8 cellular contexts compared by ENCODE assay signal in the genomic region with DNA sequence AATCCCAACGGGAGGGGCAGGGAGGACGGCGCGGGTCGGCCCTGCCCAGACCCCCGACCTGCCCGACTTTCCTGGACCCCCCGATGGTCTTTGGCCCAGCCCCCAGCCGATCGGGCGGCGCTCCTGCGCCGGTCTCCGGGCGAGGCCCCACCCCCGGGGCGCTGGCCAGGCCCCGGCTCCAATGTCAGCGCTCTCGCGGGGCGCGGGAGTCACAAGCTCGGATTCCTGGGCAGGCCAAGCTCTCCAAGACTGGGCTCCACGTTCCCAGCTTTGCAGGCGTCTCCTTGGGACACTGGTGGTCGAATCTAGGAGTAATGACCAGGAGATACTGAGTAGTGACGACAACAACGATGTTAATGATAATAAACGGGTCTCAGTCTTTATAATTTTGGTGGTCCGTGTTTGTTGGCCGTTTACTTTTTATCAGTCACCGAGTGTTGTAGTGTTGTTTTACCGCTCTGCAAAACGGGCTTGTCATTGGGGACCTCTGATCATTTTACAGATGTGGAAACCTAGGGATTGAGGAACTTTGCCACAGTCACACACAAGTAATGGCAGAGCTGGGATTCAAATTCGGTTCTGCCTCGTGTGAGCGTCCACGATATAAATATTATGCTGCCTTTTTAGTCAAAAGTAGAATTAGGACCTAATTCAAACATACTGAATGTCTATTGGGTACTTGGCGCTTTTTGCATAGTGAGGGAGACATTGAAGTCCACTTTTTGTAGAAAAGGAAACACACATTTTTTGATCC. TPM values are rescaled to one million over a fixed set of nuclear protein-coding genes. Genes with fewer than 3 reads are reported as not detected.
DNase-seq lines count a peak whose midpoint lies in the region; ATAC-seq and TF ChIP-seq lines count a peak whose summit lies in the region.

No MANE protein-coding gene starts in this region.

- H3K79me2 ChIP-seq in ACC112 (ENCODE audit: control insufficient read depth, insufficient read depth, low read length, unreplicated experiment) = peaks cover 43% of the 10 kb centered on the region

- no peak overlapping the region for H2AFZ ChIP-seq in ACC112 (ENCODE audit: low read length, unreplicated experiment)

- H3K36me3 ChIP-seq in ACC112 (ENCODE audit: insufficient read depth, low read length) = peaks cover 10% of the 10 kb centered on the region; the same call in 1 of the 2 replicates
- H3K36me3 ChIP-seq in muscle layer of duodenum (ENCODE audit: control insufficient read depth in 1 of 2, insufficient read depth in 2 of 2, low read length in 2 of 2) = peaks cover 39 to 67% of the 10 kb centered on the region in 2 donors
- H3K36me3 ChIP-seq in testis (ENCODE audit: low read depth, missing control alignments) = no peaks in the 10 kb centered on the region

- H3K27ac ChIP-seq in ACC112 (ENCODE audit: low read depth, low read length) (peak overlapping the region; percentile 96), muscle layer of duodenum (ENCODE audit: low read length) (peak overlapping the region; percentile 87), testis (peak overlapping the region; percentile 94 to 95)

- ATAC-seq in GM18498 (IDR thresholded peaks at IDR 0.05; ENCODE audit: unreplicated experiment) (peak; percentile 29), HG02973 (IDR thresholded peaks at IDR 0.05; ENCODE audit: unreplicated experiment) (peak; percentile 30)

- DNase-seq in NCI-H446 (lab: John Stamatoyannopoulos, UW) (peak; percentile 74 to 84), epithelial cell of proximal tubule (ENCODE audit: low read depth) (no peak), testis (peak; percentile 68)
- DNase-seq in activated CD8-positive, alpha-beta memory T cell treated with anti-CD3 and anti-CD28 coated beads, Interleukin-2, amount 50 U/mL, for 4 hours = peak; percentile 53

- H3K27me3 ChIP-seq in ACC112 (ENCODE audit: insufficient read depth, low read length) (no peaks in the 10 kb centered on the region), muscle layer of duodenum (ENCODE audit: low read depth, low read length) (no peaks in the 10 kb centered on the region), testis (no peaks in the 10 kb centered on the region)

- H3K9me3 ChIP-seq in muscle layer of duodenum (ENCODE audit: control insufficient read depth in 1 of 2, low read length in 2 of 2) = no peaks in the 10 kb centered on the region
- no peaks in the 10 kb centered on the region for H3K9me3 ChIP-seq in testis

- no peak for TF ChIP-seq CTCF in epithelial cell of proximal tubule (conservative IDR thresholded peaks at IDR 0.05; ENCODE audit: low read depth, low read length)
- no peak for TF ChIP-seq CTCF in testis (IDR thresholded peaks at IDR 0.05)

- intact Hi-C loops in testis (cut with DNase I; ENCODE audit: low total_unique reads) = no loop called here

- TF ChIP-seq POLR2A in testis (IDR thresholded peaks at IDR 0.05) = no peak

- H3K4me3 ChIP-seq in ACC112 (ENCODE audit: low read depth, low read length) (peak overlapping the region; percentile 99), epithelial cell of proximal tubule (ENCODE audit: low read depth, low read length) (peak overlapping the region; percentile 81), muscle layer of duodenum (ENCODE audit: low read depth in 1 of 2, low read length in 2 of 2) (peak overlapping the region; percentile 75 to 95), testis (peak overlapping the region; percentile 98)

- 3 to 4% methylated on average over 18 to 41 of the region's 41 CpGs for WGBS in testis, 2 donors

- H3K4me1 ChIP-seq in ACC112 (ENCODE audit: control insufficient read depth, insufficient read depth, low read length, unreplicated experiment) = peaks cover 18% of the 10 kb centered on the region
- H3K4me1 ChIP-seq in muscle layer of duodenum (ENCODE audit: control insufficient read depth in 1 of 2, insufficient read depth in 2 of 2, low read length in 2 of 2) = peaks cover 6 to 38% of the 10 kb centered on the region in 2 donors
- H3K4me1 ChIP-seq in testis = peaks cover 7% of the 10 kb centered on the region

RNA-seq across cellular contexts. Expression of a gene that starts 0.6 kb away (rescaled TPM):
- 108 and 129 TPM in 2 replicates for total RNA-seq in epithelial cell of proximal tubule
- 100 to 1,000 TPM; 114 to 136 TPM for total RNA-seq in testis
- polyA plus RNA-seq in testis (ENCODE audit: insufficient read depth, low read depth, low replicate concordance) = 174 TPM

RNA-seq across cellular contexts. Expression of a gene that starts 7.9 kb away (rescaled TPM):
- total RNA-seq in epithelial cell of proximal tubule (1,613 and 1,812 TPM in 2 replicates), testis (100 to 1,000 TPM; 389 to 467 TPM)
- polyA plus RNA-seq in testis (ENCODE audit: insufficient read depth, low read depth, low replicate concordance) = 538 TPM

RNA-seq across cellular contexts. Expression of a gene that starts 10.8 kb away (rescaled TPM):
- total RNA-seq in epithelial cell of proximal tubule = 87.2 and 105 TPM in 2 replicates
- 10 to 100 TPM; 32.2 to 39.8 TPM for total RNA-seq in testis
- 21.6 TPM for polyA plus RNA-seq in testis (ENCODE audit: insufficient read depth, low read depth, low replicate concordance)

RNA-seq across cellular contexts. Expression of a gene that starts 12.8 kb away (rescaled TPM):
- total RNA-seq in epithelial cell of proximal tubule (89.1 and 101 TPM in 2 replicates), testis (10 to 100 TPM; 53.8 to 65.3 TPM)
- 55.1 TPM for polyA plus RNA-seq in testis (ENCODE audit: insufficient read depth, low read depth, low replicate concordance)

RNA-seq across cellular contexts. Expression of a gene that starts 23.1 kb away (rescaled TPM):
- total RNA-seq in epithelial cell of proximal tubule (0.06 and 0.07 TPM in 2 replicates), testis (1 to 10 TPM; 1.4 to 2.8 TPM)
- 0.16 TPM for polyA plus RNA-seq in testis (ENCODE audit: insufficient read depth, low read depth, low replicate concordance)
